In the genomic region with DNA sequence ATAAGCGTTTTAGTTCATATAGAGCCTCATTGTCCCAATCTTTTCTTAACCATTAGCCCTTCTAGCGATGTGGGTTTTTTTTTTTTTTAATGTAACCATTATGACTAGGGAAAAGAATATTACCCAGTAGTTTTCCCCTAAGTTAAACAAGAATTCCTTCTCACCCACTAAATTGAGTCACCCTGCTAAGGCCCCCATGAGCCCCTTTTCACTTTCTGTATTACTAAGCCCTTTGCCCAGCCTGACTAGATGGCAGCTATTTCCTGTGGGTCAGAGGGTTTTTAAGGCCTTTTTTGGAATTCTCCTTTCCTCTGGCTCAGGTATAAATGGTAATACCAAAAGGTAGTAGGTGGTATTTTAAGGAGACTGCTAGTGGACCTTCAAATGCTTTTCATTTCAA, we compare ENCODE assay signal across 26 cellular contexts.
DNase-seq lines count a peak whose midpoint lies in the region; TF ChIP-seq lines count a peak whose summit lies in the region.
"Had no signal": no experiment of that assay in that cellular context is flagged by ENCODE, and none has a peak within 500 bp of the region (broad histone marks: within the 10 kb centered on the region; RNA-seq: fewer than 3 reads in every experiment).

No MANE protein-coding gene starts in this region.

- H4K20me1 ChIP-seq in PC-9 (ENCODE audit: insufficient read depth), result no peaks in the 10 kb centered on the region

- DNase-seq in Daoy (ENCODE audit: low read depth) (peak; percentile 37), PC-9 (no peak), glomerular visceral epithelial cell (ENCODE audit: extremely low spot score) (peak; percentile 52), SW480 (ENCODE audit: low spot score) (no peak), NCI-H146 (lab: John Stamatoyannopoulos, UW) (no peak), tibial artery (no peak)
- DNase-seq: activated CD4-positive, alpha-beta memory T cell treated with anti-CD3 and anti-CD28 coated beads for 36 hours; activated T-cell treated with anti-CD3 and anti-CD28 coated beads for 4 hours; Calu3; cerebellar nuclear complex; DND-41; dorsolateral prefrontal cortex; GOT3; hippocampal formation; NCI-H1092 treated with DMSO at 0.1 percent for 48 hours; NCI-H187 treated with DMSO at 0.1 percent for 48 hours; NCI-H2171 treated with DMSO at 0.1 percent for 48 hours; nucleus accumbens; Peyer's patch; small intestine; stimulated activated CD4-positive, alpha-beta T cell treated with anti-CD3 and anti-CD28 coated beads, Interleukin-1b, Interleukin-23, amount 100 ng/mL, for 48 hours; T-helper 1 cell; upper lobe of left lung had no signal

- H3F3A ChIP-seq in PC-9 (ENCODE audit: insufficient read depth, low read depth), result peaks cover 25% of the 10 kb centered on the region; the same call in 1 of the 2 replicates

- H3K4me3 ChIP-seq in ACC112 (ENCODE audit: low read depth, low read length) (no peak overlapping the region), PC-9 (no peak overlapping the region), tibial artery (no peak overlapping the region)
- H3K4me3 ChIP-seq: dorsolateral prefrontal cortex, gastroesophageal sphincter, Peyer's patch, upper lobe of left lung had no signal

- H3K9me2 ChIP-seq in PC-9 (ENCODE audit: insufficient read depth), result no peaks in the 10 kb centered on the region

- TF ChIP-seq CTCF in PC-9 (conservative IDR thresholded peaks at IDR 0.05) (no peak), tibial artery (IDR thresholded peaks at IDR 0.05) (no peak)

- POLR2A ChIA-PET in PC-9 (lab: Charles Lee; ENCODE audit: unreplicated experiment), result no interaction called here

- no peaks in the 10 kb centered on the region for H3K27me3 ChIP-seq in ACC112 (ENCODE audit: insufficient read depth, low read length)
- no peaks in the 10 kb centered on the region for H3K27me3 ChIP-seq in PC-9 (ENCODE audit: insufficient read depth, low read depth)
- H3K27me3 ChIP-seq in tibial artery, result no peaks in the 10 kb centered on the region
- H3K27me3 ChIP-seq: dorsolateral prefrontal cortex, gastroesophageal sphincter, Peyer's patch, upper lobe of left lung had no signal

- H3K79me2 ChIP-seq in ACC112 (ENCODE audit: control insufficient read depth, insufficient read depth, low read length, unreplicated experiment), result no peaks in the 10 kb centered on the region
- H3K79me2 ChIP-seq in PC-9 (ENCODE audit: low read depth), result no peaks in the 10 kb centered on the region

- H3K4me1 ChIP-seq in ACC112 (ENCODE audit: control insufficient read depth, insufficient read depth, low read length, unreplicated experiment) (peaks cover 30% of the 10 kb centered on the region), PC-9 (replicated peaks; ENCODE audit: insufficient read depth) (peaks cover 32% of the 10 kb centered on the region), tibial artery (peaks cover 0 to 48% (median 34%) of the 10 kb centered on the region in 4 donors)

- no peak overlapping the region for H2AFZ ChIP-seq in ACC112 (ENCODE audit: low read length, unreplicated experiment)
- H2AFZ ChIP-seq in PC-9, result no peak overlapping the region

- no peaks in the 10 kb centered on the region for H3K9me3 ChIP-seq in PC-9 (ENCODE audit: insufficient read depth, low read depth)
- H3K9me3 ChIP-seq in tibial artery, result no peaks in the 10 kb centered on the region
- H3K9me3 ChIP-seq: gastroesophageal sphincter, Peyer's patch, upper lobe of left lung had no signal

- peak overlapping the region; percentile 46; the same call in 1 of the 2 replicates for H3K4me2 ChIP-seq in PC-9

- CTCF ChIA-PET in PC-9 (lab: Charles Lee), result interaction anchor here (0.7 kb wide), 1 partner anchor 32 kb away, joined by 6 read pairs; no protein-coding TSS in a partner anchor

- intact Hi-C loops in PC-9 (cut with micrococcal nuclease; ENCODE audit: unreplicated experiment) (loop anchor here (2.0 kb wide), 1 partner anchor 229 kb away; the partner anchor contains the start of gene CTNNB1), tibial artery (cut with DNase I; ENCODE audit: low total_unique reads) (loop anchor here (2.0 kb wide), 1 partner anchor 31 kb away; no protein-coding TSS in a partner anchor)

- peak overlapping the region; percentile 25; the same call in 1 of the 2 replicates for H3K27ac ChIP-seq in ACC112 (ENCODE audit: low read depth, low read length)
- H3K27ac ChIP-seq in PC-9, result 0 out of 2 replicates have a peak overlapping the region, but pooled peaks have one; percentile 92
- no peak overlapping the region for H3K27ac ChIP-seq in tibial artery
- H3K27ac ChIP-seq: C4-2B, dorsolateral prefrontal cortex had no signal

- no TSS peak for BruUV-seq in PC-9 (replicated peaks; lab: Mats Ljungman, UMichigan)

- H3K36me3 ChIP-seq in ACC112 (ENCODE audit: insufficient read depth, low read length) (no peaks in the 10 kb centered on the region), PC-9 (ENCODE audit: low read depth) (no peaks in the 10 kb centered on the region), tibial artery (no peaks in the 10 kb centered on the region)
- H3K36me3 ChIP-seq: gastroesophageal sphincter, Peyer's patch, upper lobe of left lung had no signal

Comparison
In these comparisons a context has a peak if more than half of its experiments do, and no peak if none do; other contexts are left out.
1. H3K27ac ChIP-seq: peak in ACC112 (single experiment) and PC-9 (single experiment); none in tibial artery (0 of 2).
2. DNase-seq: peak in Daoy (single experiment) and glomerular visceral epithelial cell (single experiment); none in PC-9 (0 of 2), SW480 (single experiment), NCI-H146 (single experiment) and tibial artery (0 of 2).